Comparison of ENCODE assay signal across 1 cellular context in the genomic region with DNA sequence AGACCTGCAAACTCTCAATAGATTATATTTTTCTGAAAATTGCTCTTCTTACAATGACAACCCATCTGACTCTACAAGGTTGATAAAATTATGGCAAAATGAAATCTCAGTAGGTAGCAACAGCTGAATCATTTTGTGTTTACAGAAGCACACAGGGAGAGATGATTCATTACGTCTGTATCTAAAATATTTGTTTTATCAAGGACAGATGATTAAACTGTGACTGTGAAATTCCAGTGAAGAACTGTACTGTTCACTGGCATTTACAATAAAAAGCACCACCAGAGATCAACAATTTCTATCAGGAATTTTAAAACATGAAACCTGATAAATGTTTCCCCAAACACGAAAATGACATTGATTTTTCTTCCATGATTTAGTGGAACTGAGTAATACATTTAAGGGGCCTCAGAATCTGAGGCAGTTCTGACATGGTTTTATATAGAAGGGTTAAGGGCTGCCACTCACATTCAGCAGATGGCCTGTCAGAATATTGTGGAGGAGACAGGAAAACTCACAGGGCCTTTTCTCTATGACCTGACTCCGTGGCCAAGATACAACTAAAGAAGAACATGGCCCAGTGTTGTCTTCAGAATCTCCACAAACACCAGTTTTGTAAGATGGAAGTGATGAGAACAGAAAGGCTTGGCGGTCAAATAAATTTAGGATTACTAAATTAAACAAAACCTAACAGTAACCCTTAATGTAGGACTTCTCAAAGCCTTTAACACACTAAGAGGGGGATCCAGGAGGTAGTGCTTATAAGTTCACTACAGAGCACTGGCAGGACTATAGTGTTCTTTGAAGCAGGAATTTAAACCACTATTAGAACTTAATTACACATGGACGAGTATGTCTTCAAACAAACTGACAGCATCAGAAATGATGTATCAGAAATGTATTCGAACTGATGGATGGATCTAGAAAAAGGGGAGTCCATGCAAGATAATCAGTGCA.
A peak's percentile ranks its signal among the peaks of the same experiment; 100 is the strongest.
TF ChIP-seq lines count a peak whose summit lies in the region.

No MANE protein-coding gene starts in this region.

TF ChIP-seq in A549, 52 proteins besides CTCF, POLR2A, EP300 and RAD21 (continued from another document):
- TF ChIP-seq, protein P1, sequence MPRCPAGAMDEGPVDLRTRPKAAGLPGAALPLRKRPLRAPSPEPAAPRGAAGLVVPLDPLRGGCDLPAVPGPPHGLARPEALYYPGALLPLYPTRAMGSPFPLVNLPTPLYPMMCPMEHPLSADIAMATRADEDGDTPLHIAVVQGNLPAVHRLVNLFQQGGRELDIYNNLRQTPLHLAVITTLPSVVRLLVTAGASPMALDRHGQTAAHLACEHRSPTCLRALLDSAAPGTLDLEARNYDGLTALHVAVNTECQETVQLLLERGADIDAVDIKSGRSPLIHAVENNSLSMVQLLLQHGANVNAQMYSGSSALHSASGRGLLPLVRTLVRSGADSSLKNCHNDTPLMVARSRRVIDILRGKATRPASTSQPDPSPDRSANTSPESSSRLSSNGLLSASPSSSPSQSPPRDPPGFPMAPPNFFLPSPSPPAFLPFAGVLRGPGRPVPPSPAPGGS (IDR thresholded peaks at IDR 0.05): peak; percentile 53; the same call in 1 of the 3 replicates
- TF ChIP-seq, protein P2, sequence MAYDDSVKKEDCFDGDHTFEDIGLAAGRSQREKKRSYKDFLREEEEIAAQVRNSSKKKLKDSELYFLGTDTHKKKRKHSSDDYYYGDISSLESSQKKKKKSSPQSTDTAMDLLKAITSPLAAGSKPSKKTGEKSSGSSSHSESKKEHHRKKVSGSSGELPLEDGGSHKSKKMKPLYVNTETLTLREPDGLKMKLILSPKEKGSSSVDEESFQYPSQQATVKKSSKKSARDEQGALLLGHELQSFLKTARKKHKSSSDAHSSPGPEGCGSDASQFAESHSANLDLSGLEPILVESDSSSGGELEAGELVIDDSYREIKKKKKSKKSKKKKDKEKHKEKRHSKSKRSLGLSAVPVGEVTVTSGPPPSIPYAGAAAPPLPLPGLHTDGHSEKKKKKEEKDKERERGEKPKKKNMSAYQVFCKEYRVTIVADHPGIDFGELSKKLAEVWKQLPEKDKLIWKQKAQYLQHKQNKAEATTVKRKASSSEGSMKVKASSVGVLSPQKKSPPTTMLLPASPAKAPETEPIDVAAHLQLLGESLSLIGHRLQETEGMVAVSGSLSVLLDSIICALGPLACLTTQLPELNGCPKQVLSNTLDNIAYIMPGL (CRISPR knock-in tag; IDR thresholded peaks at IDR 0.05; ENCODE audit: borderline replicate concordance): no peak
- no peak for TF ChIP-seq NFE2L2 (conservative IDR thresholded peaks at IDR 0.05; ENCODE audit: low read length)
- TF ChIP-seq GATA3 (IDR thresholded peaks at IDR 0.05; ENCODE audit: borderline replicate concordance): peak; percentile 88; the same call in 1 of the 2 replicates
- peak; percentile 88 for TF ChIP-seq RFX5 (IDR thresholded peaks at IDR 0.05)
- no peak for TF ChIP-seq ZSCAN20 (CRISPR knock-in tag; IDR thresholded peaks at IDR 0.05)
- TF ChIP-seq FOSL2 (IDR thresholded peaks at IDR 0.05): peak; percentile 99
- TF ChIP-seq FOSL2 (CRISPR knock-in tag; IDR thresholded peaks at IDR 0.05): peak; percentile 98
- TF ChIP-seq, protein P3, sequence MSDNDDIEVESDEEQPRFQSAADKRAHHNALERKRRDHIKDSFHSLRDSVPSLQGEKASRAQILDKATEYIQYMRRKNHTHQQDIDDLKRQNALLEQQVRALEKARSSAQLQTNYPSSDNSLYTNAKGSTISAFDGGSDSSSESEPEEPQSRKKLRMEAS (IDR thresholded peaks at IDR 0.05): peak; percentile 54
